21 cellular contexts compared by ENCODE assay signal in genomic region chr1:54650417-54650816, GRCh38. TPM values are rescaled to one million over a fixed set of nuclear protein-coding genes. Genes with fewer than 3 reads are reported as not detected.
"Had no signal": no experiment of that assay in that cellular context is flagged by ENCODE, and none has a peak within 500 bp of the region (broad histone marks: within the 10 kb centered on the region; RNA-seq: fewer than 3 reads in every experiment).

No MANE protein-coding gene starts in this region.

- H3K9me3 Mint-ChIP-seq: T-cell had no signal

- H3K36me3 Mint-ChIP-seq: T-cell had no signal

- H3K9ac ChIP-seq: SK-N-SH had no signal

- H3K9me3 ChIP-seq: MG63, SK-N-SH had no signal

- DNase-seq: Karpas-422, KG1, MG63, NCI-H1092, NCI-H1417 treated with DMSO at 0.1 percent for 48 hours, NCI-H146, NCI-H1694 treated with DMSO at 0.1 percent for 48 hours, NCI-H1930, NCI-H2081, NCI-H2107, NCI-H2227 treated with DMSO at 0.1 percent for 48 hours, NCI-H524, NCI-H526 treated with DMSO at 0.1 percent for 48 hours, NCI-H774, SHP77, SK-N-SH, SW 1271, T-cell had no signal

- H3K4me1 Mint-ChIP-seq: T-cell had no signal

- H3K27ac Mint-ChIP-seq: T-cell had no signal

- H3K36me3 ChIP-seq: MG63 had no signal

- H3K4me3 ChIP-seq: MG63 had no signal

- H3K27me3 ChIP-seq: MG63 had no signal

- ATAC-seq: T-cell had no signal

- H3K4me3 Mint-ChIP-seq: T-cell had no signal

- H3K27ac ChIP-seq: RWPE1 had no signal

RNA-seq across cellular contexts. Expression of gene MROH7, which starts 8.8 kb away (rescaled TPM):
- total RNA-seq: NCI-H460 had no signal

RNA-seq across cellular contexts. Expression of gene FAM151A, which starts 27.1 kb away (rescaled TPM):
- total RNA-seq: NCI-H460, SK-MEL-5, T-cell had no signal
